In genomic region chr17:41768682-41769288, GRCh38 we compare ENCODE assay signal across 30 cellular contexts. TPM values are rescaled to one million over a fixed set of nuclear protein-coding genes. Genes with fewer than 3 reads are reported as not detected.
"Had no signal": no experiment of that assay in that cellular context is flagged by ENCODE, and none has a peak within 500 bp of the region (broad histone marks: within the 10 kb centered on the region; RNA-seq: fewer than 3 reads in every experiment).

No MANE protein-coding gene starts in this region.

- H3K4me3 ChIP-seq: gastrocnemius medialis, right atrium auricular region, spleen, suprapubic skin, tibial artery had no signal

- H3K27me3 ChIP-seq: gastrocnemius medialis, right atrium auricular region, spleen, suprapubic skin, tibial artery had no signal

- FAIRE-seq: colon, endometrium, kidney had no signal

- H3K9me3 ChIP-seq: gastrocnemius medialis, right atrium auricular region, spleen, suprapubic skin, tibial artery had no signal

- ATAC-seq: activated CD8-positive, alpha-beta T cell treated with anti-CD3 and anti-CD28 coated beads for 36 hours; activated naive CD8-positive, alpha-beta T cell treated with anti-CD3 and anti-CD28 coated beads, Interleukin-2, amount 50 U/mL, for 24 hours; activated T-cell treated with anti-CD3 and anti-CD28 coated beads, Interleukin-2, amount 50 U/mL, for 4 hours; gastrocnemius medialis; left colon had no signal

- H3K27ac ChIP-seq: gastrocnemius medialis, right atrium auricular region, spleen, suprapubic skin, tibial artery had no signal

- DNase-seq: activated B cell treated with CpG ODN at 0.5 μM for 24 hours; activated CD4-positive, alpha-beta T cell treated with anti-CD3 and anti-CD28 coated beads, Interleukin-2, amount 50 U/mL, for 1 hour; activated CD8-positive, alpha-beta T cell treated with anti-CD3 and anti-CD28 coated beads for 36 hours; activated naive CD8-positive, alpha-beta T cell treated with anti-CD3 and anti-CD28 coated beads, Interleukin-2, amount 50 U/mL, for 24 hours; activated T-cell treated with anti-CD3 and anti-CD28 coated beads, Interleukin-2, amount 50 U/mL, for 4 hours; amygdala; dermis blood vessel endothelial cell; effector CD4-positive, alpha-beta T cell; erythroblast; gastrocnemius medialis; hippocampal formation; immature natural killer cell; kidney; left colon; naive B cell; occipital lobe; spleen; stimulated activated naive CD4-positive, alpha-beta T cell; T-helper 2 cell; tibial artery had no signal

RNA-seq across cellular contexts. Expression of gene HAP1, which starts 34.3 kb away (rescaled TPM):
- polyA plus RNA-seq: immature natural killer cell had no signal

RNA-seq across cellular contexts. Expression of gene GAST, which starts 56.7 kb away (rescaled TPM):
- total RNA-seq: activated B cell treated with CpG ODN at 0.5 μM for 24 hours; activated CD8-positive, alpha-beta T cell treated with anti-CD3 and anti-CD28 coated beads for 36 hours; activated T-cell treated with anti-CD3 and anti-CD28 coated beads, Interleukin-2, amount 50 U/mL, for 4 hours; activated T-helper 2 cell treated with anti-CD3 and anti-CD28 coated beads, Interferon-gamma antibody, Interleukin-2, Interleukin-4, amounts not matched to agents 10 μg/mL and 5 μg/mL and 100 μg/mL, durations not matched to agents 14 hours and 24 hours and 36 hours; dermis blood vessel endothelial cell; gastrocnemius medialis; kidney; left colon; liver; mesothelial cell of epicardium; occipital lobe; pulmonary artery endothelial cell; right atrium auricular region; spleen; suprapubic skin; ureter had no signal
- polyA plus RNA-seq: immature natural killer cell, liver, neural cell, spleen had no signal
